Comparison of ENCODE assay signal across 1 cellular context in the genomic region with DNA sequence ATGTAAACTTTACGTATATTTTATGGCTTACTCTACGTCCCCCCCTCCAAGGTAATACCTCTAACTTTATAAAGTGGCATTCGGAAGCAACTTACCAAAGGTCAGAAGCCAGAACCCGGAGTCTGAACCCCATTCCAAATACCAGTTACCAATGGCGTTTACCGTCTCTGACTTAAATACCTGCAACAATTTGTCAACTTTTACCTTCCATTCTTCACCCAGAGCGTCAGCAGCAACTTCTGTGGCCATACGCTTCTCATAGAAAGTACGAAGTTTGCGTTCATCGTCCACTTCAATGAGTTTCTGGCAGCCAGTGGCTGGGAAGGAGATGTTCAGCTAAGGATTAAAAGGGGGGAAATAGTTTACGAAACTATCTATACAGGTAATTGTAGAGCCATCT.
TF ChIP-seq lines count a peak whose summit lies in the region.

No MANE protein-coding gene starts in this region.

TF ChIP-seq in GM23338, 12 proteins besides CTCF, POLR2A, EP300 and RAD21 (continued from another document):
- TF ChIP-seq, protein P1, sequence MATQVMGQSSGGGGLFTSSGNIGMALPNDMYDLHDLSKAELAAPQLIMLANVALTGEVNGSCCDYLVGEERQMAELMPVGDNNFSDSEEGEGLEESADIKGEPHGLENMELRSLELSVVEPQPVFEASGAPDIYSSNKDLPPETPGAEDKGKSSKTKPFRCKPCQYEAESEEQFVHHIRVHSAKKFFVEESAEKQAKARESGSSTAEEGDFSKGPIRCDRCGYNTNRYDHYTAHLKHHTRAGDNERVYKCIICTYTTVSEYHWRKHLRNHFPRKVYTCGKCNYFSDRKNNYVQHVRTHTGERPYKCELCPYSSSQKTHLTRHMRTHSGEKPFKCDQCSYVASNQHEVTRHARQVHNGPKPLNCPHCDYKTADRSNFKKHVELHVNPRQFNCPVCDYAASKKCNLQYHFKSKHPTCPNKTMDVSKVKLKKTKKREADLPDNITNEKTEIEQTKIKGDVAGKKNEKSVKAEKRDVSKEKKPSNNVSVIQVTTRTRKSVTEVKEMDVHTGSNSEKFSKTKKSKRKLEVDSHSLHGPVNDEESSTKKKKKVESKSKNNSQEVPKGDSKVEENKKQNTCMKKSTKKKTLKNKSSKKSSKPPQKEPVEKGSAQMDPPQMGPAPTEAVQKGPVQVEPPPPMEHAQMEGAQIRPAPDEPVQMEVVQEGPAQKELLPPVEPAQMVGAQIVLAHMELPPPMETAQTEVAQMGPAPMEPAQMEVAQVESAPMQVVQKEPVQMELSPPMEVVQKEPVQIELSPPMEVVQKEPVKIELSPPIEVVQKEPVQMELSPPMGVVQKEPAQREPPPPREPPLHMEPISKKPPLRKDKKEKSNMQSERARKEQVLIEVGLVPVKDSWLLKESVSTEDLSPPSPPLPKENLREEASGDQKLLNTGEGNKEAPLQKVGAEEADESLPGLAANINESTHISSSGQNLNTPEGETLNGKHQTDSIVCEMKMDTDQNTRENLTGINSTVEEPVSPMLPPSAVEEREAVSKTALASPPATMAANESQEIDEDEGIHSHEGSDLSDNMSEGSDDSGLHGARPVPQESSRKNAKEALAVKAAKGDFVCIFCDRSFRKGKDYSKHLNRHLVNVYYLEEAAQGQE (IDR thresholded peaks at IDR 0.05; ENCODE audit: unreplicated experiment) = no peak
